In genomic region chr20:57592263-57593092, GRCh38 we compare ENCODE assay signal across 16 cellular contexts. TPM values are rescaled to one million over a fixed set of nuclear protein-coding genes. Genes with fewer than 3 reads are reported as not detected.
DNase-seq lines count a peak whose midpoint lies in the region; ATAC-seq and TF ChIP-seq lines count a peak whose summit lies in the region.
"Had no signal": no experiment of that assay in that cellular context is flagged by ENCODE, and none has a peak within 500 bp of the region (broad histone marks: within the 10 kb centered on the region; RNA-seq: fewer than 3 reads in every experiment).

No MANE protein-coding gene starts in this region.

- peak; percentile 36 for ATAC-seq in left lobe of liver
- ATAC-seq in HG03025 (IDR thresholded peaks at IDR 0.05; ENCODE audit: low FRiP score, unreplicated experiment): no peak
- ATAC-seq in GM18858 (IDR thresholded peaks at IDR 0.05; ENCODE audit: unreplicated experiment): no peak

- no peak overlapping the region for H2AFZ ChIP-seq in osteoblast (ENCODE audit: low read length)

- H3K79me2 ChIP-seq in osteoblast (ENCODE audit: insufficient read depth, low read length): no peaks in the 10 kb centered on the region

- no peaks in the 10 kb centered on the region for H3K36me3 ChIP-seq in osteoblast (ENCODE audit: insufficient read depth, low read length)

- no peak overlapping the region for H3K27ac ChIP-seq in osteoblast (ENCODE audit: low read depth, low read length)
- H3K27ac ChIP-seq: SK-N-MC had no signal

- no peaks in the 10 kb centered on the region for H3K9me3 ChIP-seq in osteoblast (ENCODE audit: low read depth, low read length)

- H3K4me3 ChIP-seq in osteoblast (ENCODE audit: insufficient read depth, low read length): no peak overlapping the region
- H3K4me3 ChIP-seq: SK-N-MC had no signal

- DNase-seq in NCI-H1417 (lab: John Stamatoyannopoulos, UW) (peak in 2 of 3 experiments; percentile 37 to 70), NCI-H1417 treated with DMSO at 0.1 percent for 48 hours (lab: John Stamatoyannopoulos, UW) (no peak), NCI-H345 treated with DMSO at 0.1 percent for 48 hours (lab: John Stamatoyannopoulos, UW; ENCODE audit: unreplicated experiment) (peak; percentile 4), left lobe of liver (ENCODE audit: low spot score) (peak; percentile 81), osteoblast (ENCODE audit: insufficient read length, low spot score, missing footprints) (peak; percentile 60), erythroblast (lab: John Stamatoyannopoulos, UW) (no peak)
- DNase-seq: MV-4-11, NCI-H146, NCI-H2081 treated with DMSO at 0.1 percent for 48 hours, NCI-H446 treated with DMSO at 0.1 percent for 48 hours had no signal

- no peak for TF ChIP-seq POLR2A in erythroblast (IDR thresholded peaks at IDR 0.05; ENCODE audit: low read length)

- no peaks in the 10 kb centered on the region for H3K4me1 ChIP-seq in osteoblast (ENCODE audit: insufficient read depth, low read length)

- H4K20me1 ChIP-seq in osteoblast (ENCODE audit: insufficient read depth, low read length): no peaks in the 10 kb centered on the region

- H3K27me3 ChIP-seq in osteoblast (ENCODE audit: insufficient read depth, low read length): no peaks in the 10 kb centered on the region

- no peak for TF ChIP-seq CTCF in osteoblast (IDR thresholded peaks at IDR 0.05; ENCODE audit: extremely low read depth, low read depth, low read length)

- no peak overlapping the region for H3K4me2 ChIP-seq in osteoblast (ENCODE audit: insufficient read depth, low read length)

RNA-seq across cellular contexts. Expression of gene ZBP1, which starts 27.7 kb away (rescaled TPM):
- 0.08 TPM for total RNA-seq in left lobe of liver
- total RNA-seq in osteoblast: not detected in 2 replicates
- total RNA-seq: A172, H9, HT1080 had no signal

RNA-seq across cellular contexts. Expression of gene PCK1, which starts 31.6 kb away (rescaled TPM):
- total RNA-seq in left lobe of liver (1,004 TPM), osteoblast (not detected in 2 replicates)
- total RNA-seq: A172, H9, HT1080 had no signal

Comparison
In these comparisons a context has a peak if more than half of its experiments do, and no peak if none do; other contexts are left out.
1. DNase-seq: peak in NCI-H1417 (2 of 3), NCI-H345 treated with DMSO at 0.1 percent for 48 hours (single experiment), left lobe of liver (single experiment) and osteoblast (single experiment); none in NCI-H1417 treated with DMSO at 0.1 percent for 48 hours (single experiment) and erythroblast (0 of 2).
2. RNA of gene PCK1, which starts 31.6 kb away (total RNA-seq): 1,004 TPM in left lobe of liver (single experiment); not detected in osteoblast; every median in the first group is over 1,000 times any median in the second.